Comparison of ENCODE assay signal across 1 cellular context in genomic region chr4:18566970-18567799, GRCh38.
TF ChIP-seq lines count a peak whose summit lies in the region.

No MANE protein-coding gene starts in this region.

TF ChIP-seq in HepG2, 621 proteins besides CTCF, POLR2A, EP300 and RAD21 (continued from another document and continues in another):
- TF ChIP-seq ZBTB40 (IDR thresholded peaks at IDR 0.05) = no peak
- no peak for TF ChIP-seq ZBTB40 (CRISPR knock-in tag; IDR thresholded peaks at IDR 0.05)
- TF ChIP-seq ZNF3 (CRISPR knock-in tag; IDR thresholded peaks at IDR 0.05) = no peak
- no peak for TF ChIP-seq ZNF44 (CRISPR knock-in tag; IDR thresholded peaks at IDR 0.05)
- peak; percentile 91 for TF ChIP-seq PAXIP1 (CRISPR knock-in tag; conservative IDR thresholded peaks at IDR 0.05)
- TF ChIP-seq IKZF1 (IDR thresholded peaks at IDR 0.05) = no peak
- no peak for TF ChIP-seq ZNF737 (CRISPR knock-in tag; IDR thresholded peaks at IDR 0.05; ENCODE audit: borderline replicate concordance)
- no peak for TF ChIP-seq ZNF280B (CRISPR knock-in tag; IDR thresholded peaks at IDR 0.05; ENCODE audit: borderline replicate concordance)
- TF ChIP-seq TBL1XR1 (IDR thresholded peaks at IDR 0.05; ENCODE audit: borderline replicate concordance, low read length, partially characterized antibody) = peak; percentile 92
- peak; percentile 76; the same call in 1 of the 2 replicates for TF ChIP-seq HMG20B (CRISPR knock-in tag; conservative IDR thresholded peaks at IDR 0.05)
- TF ChIP-seq SIN3B (IDR thresholded peaks at IDR 0.05; ENCODE audit: low read length) = no peak
- TF ChIP-seq CENPX (CRISPR knock-in tag; IDR thresholded peaks at IDR 0.05) = no peak
- TF ChIP-seq IKZF4 (CRISPR knock-in tag; IDR thresholded peaks at IDR 0.05; ENCODE audit: borderline replicate concordance, low read depth, not compliant biosample characterization) = no peak
- TF ChIP-seq ZBTB43 (CRISPR knock-in tag; conservative IDR thresholded peaks at IDR 0.05) = peak; percentile 93
- TF ChIP-seq KLF9 (CRISPR knock-in tag; IDR thresholded peaks at IDR 0.05; ENCODE audit: low read depth) = no peak
- TF ChIP-seq ZNF772 (CRISPR knock-in tag; IDR thresholded peaks at IDR 0.05) = no peak
- no peak for TF ChIP-seq ADNP (CRISPR knock-in tag; IDR thresholded peaks at IDR 0.05)
- TF ChIP-seq GFI1 (CRISPR knock-in tag; IDR thresholded peaks at IDR 0.05; ENCODE audit: borderline replicate concordance) = peak; percentile 75
- no peak for TF ChIP-seq ZBTB34 (CRISPR knock-in tag; IDR thresholded peaks at IDR 0.05)
- no peak for TF ChIP-seq ZNF775 (CRISPR knock-in tag; IDR thresholded peaks at IDR 0.05; ENCODE audit: borderline replicate concordance)
- 0 out of 2 replicates have a peak, but pooled peaks have one; percentile 33 for TF ChIP-seq DNMT3B (CRISPR knock-in tag; conservative IDR thresholded peaks at IDR 0.05)
- TF ChIP-seq ZNF232 (CRISPR knock-in tag; IDR thresholded peaks at IDR 0.05; ENCODE audit: borderline replicate concordance) = peak; percentile 48; the same call in 1 of the 2 replicates
- no peak for TF ChIP-seq AHR (CRISPR knock-in tag; IDR thresholded peaks at IDR 0.05)
- no peak for TF ChIP-seq ATF5 (CRISPR knock-in tag; IDR thresholded peaks at IDR 0.05; ENCODE audit: low read depth)
- TF ChIP-seq ATRX (CRISPR knock-in tag; IDR thresholded peaks at IDR 0.05; ENCODE audit: borderline replicate concordance) = no peak
- TF ChIP-seq ZNF34 (CRISPR knock-in tag; IDR thresholded peaks at IDR 0.05; ENCODE audit: borderline replicate concordance) = no peak
- TF ChIP-seq DBP (CRISPR knock-in tag; IDR thresholded peaks at IDR 0.05; ENCODE audit: not compliant biosample characterization) = no peak
- TF ChIP-seq GLI4 (CRISPR knock-in tag; IDR thresholded peaks at IDR 0.05; ENCODE audit: borderline replicate concordance) = no peak
- no peak for TF ChIP-seq ZMAT5 (CRISPR knock-in tag; IDR thresholded peaks at IDR 0.05; ENCODE audit: borderline replicate concordance, low read depth)
- TF ChIP-seq TEAD3 (CRISPR knock-in tag; optimal IDR thresholded peaks at IDR 0.05; ENCODE audit: borderline replicate concordance) = peak; percentile 98
- peak; percentile 93 for TF ChIP-seq HNF4A (CRISPR knock-in tag; IDR thresholded peaks at IDR 0.05)
- no peak for TF ChIP-seq ZNF18 (CRISPR knock-in tag; IDR thresholded peaks at IDR 0.05; ENCODE audit: insufficient replicate concordance)
- no peak for TF ChIP-seq RARG (CRISPR knock-in tag; IDR thresholded peaks at IDR 0.05; ENCODE audit: low read depth)
- no peak for TF ChIP-seq RFX5 (IDR thresholded peaks at IDR 0.05; ENCODE audit: low read depth, low read length)
- no peak for TF ChIP-seq PRPF4 (IDR thresholded peaks at IDR 0.05; ENCODE audit: low read depth, low read length, poor library complexity, severe bottlenecking)
